Comparison of ENCODE assay signal across 8 cellular contexts in the genomic region with DNA sequence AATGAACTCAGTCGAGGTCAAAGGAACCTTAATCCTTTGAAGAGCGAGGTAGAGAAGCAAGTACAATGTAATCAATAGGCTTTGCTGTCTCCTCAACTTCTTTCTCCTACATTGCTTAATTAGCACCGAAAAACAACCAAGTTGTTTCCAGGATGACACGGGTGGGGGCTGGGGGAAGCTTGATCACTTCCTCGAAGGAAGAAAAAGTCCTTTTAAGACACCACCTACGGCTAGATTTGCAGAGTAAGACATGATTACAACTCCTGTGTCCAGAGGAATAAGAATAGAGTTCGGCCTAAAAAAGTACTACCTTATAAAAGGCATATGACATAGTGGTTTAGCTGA. TPM values are rescaled to one million over a fixed set of nuclear protein-coding genes. Genes with fewer than 3 reads are reported as not detected.
DNase-seq lines count a peak whose midpoint lies in the region; ATAC-seq and TF ChIP-seq lines count a peak whose summit lies in the region.

No MANE protein-coding gene starts in this region.

- H3K27me3 ChIP-seq in HL-60 (ENCODE audit: insufficient read depth, poor library complexity, severe bottlenecking): no peaks in the 10 kb centered on the region
- H3K27me3 ChIP-seq in prostate gland (replicated peaks; ENCODE audit: insufficient read depth): no peaks in the 10 kb centered on the region

- H3K9me3 ChIP-seq in prostate gland: no peaks in the 10 kb centered on the region

- intact Hi-C loops in activated B cell treated with CpG ODN at 0.5 μM for 24 hours (cut with micrococcal nuclease): loop anchor here (1.0 to 2.0 kb wide), 4 partner anchors 73 to 910 kb away; a partner anchor contains a TSS
- intact Hi-C loops in prostate gland (cut with DNase I): loop anchor here (1.0 to 5.0 kb wide), 7 partner anchors 72 to 517 kb away; no protein-coding TSS in a partner anchor

- no peaks in the 10 kb centered on the region for H3K4me1 ChIP-seq in prostate gland (replicated peaks)

- H3K4me3 Mint-ChIP-seq in activated B cell treated with CpG ODN at 0.5 μM for 24 hours: peak overlapping the region; percentile 93

- peaks cover 34% of the 10 kb centered on the region for H3K36me3 Mint-ChIP-seq in activated B cell treated with CpG ODN at 0.5 μM for 24 hours (ENCODE audit: low read depth)

- H3K4me1 Mint-ChIP-seq in activated B cell treated with CpG ODN at 0.5 μM for 24 hours: peaks cover 23% of the 10 kb centered on the region

- H3K27me3 Mint-ChIP-seq in activated B cell treated with CpG ODN at 0.5 μM for 24 hours: no peaks in the 10 kb centered on the region

- CTCF ChIA-PET in activated B cell treated with CpG ODN at 0.5 μM for 24 hours (lab: Charles Lee): interaction anchor here (0.9 to 6.5 kb wide), 15 partner anchors 11 to 518 kb away, joined by 3 to 153 read pairs (median 15); no protein-coding TSS in a partner anchor

- no peaks in the 10 kb centered on the region for H3K9me3 Mint-ChIP-seq in activated B cell treated with CpG ODN at 0.5 μM for 24 hours

- H3K4me3 ChIP-seq in HL-60 (replicated peaks; ENCODE audit: insufficient read depth, low read length) (peak overlapping the region; percentile 43), prostate gland (peak overlapping the region; percentile 70 to 81)

- H3K27ac ChIP-seq in C4-2B: peak overlapping the region; percentile 92
- peak overlapping the region; percentile 97 for H3K27ac ChIP-seq in HL-60 (replicated peaks)
- H3K27ac ChIP-seq in prostate gland: peak overlapping the region; percentile 99 to 100

- H3K27ac Mint-ChIP-seq in activated B cell treated with CpG ODN at 0.5 μM for 24 hours: peak overlapping the region; percentile 97

- peak in 1 of 2 experiments; percentile 32 for DNase-seq in HL-60 (ENCODE audit: low read depth in 1 of 2, low spot score in 1 of 2)
- no peak for DNase-seq in activated B cell treated with CpG ODN at 0.5 μM for 24 hours
- DNase-seq in glomerular visceral epithelial cell (ENCODE audit: extremely low spot score): peak; percentile 31
- no peak for DNase-seq in prostate gland (ENCODE audit: low spot score)
- DNase-seq in cerebellum (ENCODE audit: low spot score): no peak
- no peak for DNase-seq in NK-92 (lab: John Stamatoyannopoulos, UW; ENCODE audit: unreplicated experiment)

- H3K36me3 ChIP-seq in prostate gland: no peaks in the 10 kb centered on the region

- POLR2A ChIA-PET in activated B cell treated with CpG ODN at 0.5 μM for 24 hours (lab: Charles Lee): interaction anchor here (0.8 to 6.1 kb wide), 15 partner anchors 9 to 974 kb away, joined by 3 to 194 read pairs (median 6); a partner anchor contains a TSS

- 2% methylated on average over 7 of the region's 7 CpGs for WGBS in prostate gland

- ATAC-seq in activated B cell treated with CpG ODN at 0.5 μM for 24 hours (ENCODE audit: low read depth) (no peak), GM18517 (IDR thresholded peaks at IDR 0.05; ENCODE audit: unreplicated experiment) (no peak)

- TF ChIP-seq CTCF in C4-2B (conservative IDR thresholded peaks at IDR 0.05): no peak
- TF ChIP-seq CTCF in HL-60 (IDR thresholded peaks at IDR 0.05; ENCODE audit: insufficient read depth, low read length): no peak
- TF ChIP-seq CTCF in activated B cell treated with CpG ODN at 0.5 μM for 24 hours (IDR thresholded peaks at IDR 0.05): no peak
- no peak for TF ChIP-seq CTCF in prostate gland (IDR thresholded peaks at IDR 0.05)

- no peak for TF ChIP-seq POLR2A in prostate gland (IDR thresholded peaks at IDR 0.05)

RNA-seq across cellular contexts. Expression of a gene that starts 0.8 kb away (rescaled TPM):
- total RNA-seq in activated B cell treated with CpG ODN at 0.5 μM for 24 hours: 56.3 and 65.3 TPM in 2 replicates
- total RNA-seq in prostate gland: 10 to 100 TPM; 31.4 to 54.9 TPM
- 202 TPM for total RNA-seq in cerebellum
